Comparison of ENCODE assay signal across 1 cellular context in genomic region chr12:56636675-56637540, GRCh38.
A peak's percentile ranks its signal among the peaks of the same experiment; 100 is the strongest.
TF ChIP-seq lines count a peak whose summit lies in the region.

No MANE protein-coding gene starts in this region.

TF ChIP-seq in HepG2, 621 proteins besides CTCF, POLR2A, EP300 and RAD21 (continued from another document and continues in another):
- TF ChIP-seq SIX1 (CRISPR knock-in tag; IDR thresholded peaks at IDR 0.05; ENCODE audit: borderline replicate concordance) (no peak; the same call in 1 of the 2 replicates), MTF1 (CRISPR knock-in tag; IDR thresholded peaks at IDR 0.05) (no peak), POLR2AphosphoS5 (IDR thresholded peaks at IDR 0.05; ENCODE audit: low read depth, low read length) (peak; percentile 77), ZNF263 (CRISPR knock-in tag; IDR thresholded peaks at IDR 0.05) (peak; percentile 20; the same call in 1 of the 2 replicates), SIN3B (IDR thresholded peaks at IDR 0.05; ENCODE audit: low read length) (no peak), ZFP82 (CRISPR knock-in tag; IDR thresholded peaks at IDR 0.05; ENCODE audit: borderline replicate concordance) (no peak), ZNF749 (CRISPR knock-in tag; IDR thresholded peaks at IDR 0.05; ENCODE audit: borderline replicate concordance) (no peak), ZNF446 (CRISPR knock-in tag; IDR thresholded peaks at IDR 0.05) (no peak), FOXK1 (CRISPR knock-in tag; IDR thresholded peaks at IDR 0.05; ENCODE audit: borderline replicate concordance, low read depth) (peak; percentile 73), ZNF275 (CRISPR knock-in tag; IDR thresholded peaks at IDR 0.05; ENCODE audit: borderline replicate concordance) (no peak; the same call in 1 of the 2 replicates), RAD51 (IDR thresholded peaks at IDR 0.05; ENCODE audit: borderline replicate concordance) (no peak), NCOA2 (CRISPR knock-in tag; IDR thresholded peaks at IDR 0.05) (no peak), ZBTB34 (CRISPR knock-in tag; IDR thresholded peaks at IDR 0.05) (no peak; the same call in 1 of the 2 replicates), CEBPG (CRISPR knock-in tag; IDR thresholded peaks at IDR 0.05) (peak; percentile 16; the same call in 1 of the 2 replicates), CSRNP1 (CRISPR knock-in tag; IDR thresholded peaks at IDR 0.05) (no peak), ZNF775 (CRISPR knock-in tag; IDR thresholded peaks at IDR 0.05; ENCODE audit: borderline replicate concordance) (no peak), ZNF224 (CRISPR knock-in tag; IDR thresholded peaks at IDR 0.05) (no peak), DPF2 (CRISPR knock-in tag; IDR thresholded peaks at IDR 0.05; ENCODE audit: borderline replicate concordance, low read depth) (no peak), ZNF577 (CRISPR knock-in tag; IDR thresholded peaks at IDR 0.05; ENCODE audit: borderline replicate concordance, low read depth) (no peak), RFX1 (IDR thresholded peaks at IDR 0.05) (no peak), ZFY (CRISPR knock-in tag; IDR thresholded peaks at IDR 0.05) (no peak; the same call in 1 of the 2 replicates), ZNF557 (CRISPR knock-in tag; IDR thresholded peaks at IDR 0.05) (no peak), AFF4 (CRISPR knock-in tag; IDR thresholded peaks at IDR 0.05) (no peak), FOXM1 (CRISPR knock-in tag; IDR thresholded peaks at IDR 0.05) (no peak), KDM2A (CRISPR knock-in tag; IDR thresholded peaks at IDR 0.05; ENCODE audit: borderline replicate concordance, low read depth) (peak; percentile 83), ZNF496 (CRISPR knock-in tag; IDR thresholded peaks at IDR 0.05; ENCODE audit: insufficient replicate concordance) (no peak), SMAD3 (CRISPR knock-in tag; IDR thresholded peaks at IDR 0.05) (peak; percentile 28; the same call in 1 of the 2 replicates), LRRFIP1 (CRISPR knock-in tag; conservative IDR thresholded peaks at IDR 0.05) (no peak), TBL1XR1 (IDR thresholded peaks at IDR 0.05; ENCODE audit: borderline replicate concordance, low read length, partially characterized antibody) (peak; percentile 22), PAXIP1 (CRISPR knock-in tag; conservative IDR thresholded peaks at IDR 0.05) (peak; percentile 89), HOXA7 (CRISPR knock-in tag; IDR thresholded peaks at IDR 0.05) (no peak), ZNF280B (CRISPR knock-in tag; IDR thresholded peaks at IDR 0.05; ENCODE audit: borderline replicate concordance) (no peak), ZNF292 (CRISPR knock-in tag; IDR thresholded peaks at IDR 0.05; ENCODE audit: borderline replicate concordance, low read depth) (no peak), JARID2 (CRISPR knock-in tag; IDR thresholded peaks at IDR 0.05; ENCODE audit: insufficient replicate concordance) (no peak), KLF13 (CRISPR knock-in tag; IDR thresholded peaks at IDR 0.05) (no peak), ZNF605 (CRISPR knock-in tag; IDR thresholded peaks at IDR 0.05) (peak; percentile 25; the same call in 1 of the 2 replicates), MTF2 (CRISPR knock-in tag; IDR thresholded peaks at IDR 0.05; ENCODE audit: borderline replicate concordance) (no peak), ZC3H13 (CRISPR knock-in tag; IDR thresholded peaks at IDR 0.05) (no peak), ZNF816 (CRISPR knock-in tag; IDR thresholded peaks at IDR 0.05; ENCODE audit: borderline replicate concordance) (no peak), GMEB2 (CRISPR knock-in tag; IDR thresholded peaks at IDR 0.05; ENCODE audit: low read depth) (no peak), HOXA3 (CRISPR knock-in tag; IDR thresholded peaks at IDR 0.05) (peak; percentile 81), NFE2 (CRISPR knock-in tag; IDR thresholded peaks at IDR 0.05) (no peak), ZNF225 (CRISPR knock-in tag; IDR thresholded peaks at IDR 0.05) (no peak), CENPX (CRISPR knock-in tag; IDR thresholded peaks at IDR 0.05) (no peak), ZNF296 (CRISPR knock-in tag; conservative IDR thresholded peaks at IDR 0.05) (no peak), KLF9 (CRISPR knock-in tag; IDR thresholded peaks at IDR 0.05; ENCODE audit: low read depth) (no peak), RBM22 (optimal IDR thresholded peaks at IDR 0.05; ENCODE audit: low read length) (peak; percentile 97), CC2D1A (CRISPR knock-in tag; IDR thresholded peaks at IDR 0.05) (no peak), NR2F1 (CRISPR knock-in tag; IDR thresholded peaks at IDR 0.05) (no peak), HDAC2 (CRISPR knock-in tag; IDR thresholded peaks at IDR 0.05) (peak; percentile 74)
